In genomic region chr10:70479161-70479531, GRCh38 we compare ENCODE assay signal across 8 cellular contexts. TPM values are rescaled to one million over a fixed set of nuclear protein-coding genes. Genes with fewer than 3 reads are reported as not detected.
DNase-seq lines count a peak whose midpoint lies in the region; ATAC-seq and TF ChIP-seq lines count a peak whose summit lies in the region.

No MANE protein-coding gene starts in this region.

- H3K27ac ChIP-seq in right lobe of liver (peak overlapping the region in 2 of 3 donors; percentile 40 to 51), temporal lobe (ENCODE audit: low read depth, low read length) (peak overlapping the region; percentile 19)

- no peak for ATAC-seq in activated naive CD8-positive, alpha-beta T cell treated with anti-CD3 and anti-CD28 coated beads, Interleukin-2, amount 50 U/mL, for 24 hours
- ATAC-seq in right lobe of liver (no peak), HG02973 (IDR thresholded peaks at IDR 0.05; ENCODE audit: unreplicated experiment) (no peak), GM19395 (IDR thresholded peaks at IDR 0.05; ENCODE audit: unreplicated experiment) (no peak)

- no peaks in the 10 kb centered on the region for H3K36me3 Mint-ChIP-seq in T-helper 2 cell treated with Interferon-gamma antibody and Interleukin-4, amounts not matched to agents 5 μg/mL and 100 μg/mL, for 36 hours (ENCODE audit: low read depth)
- H3K36me3 Mint-ChIP-seq in activated naive CD8-positive, alpha-beta T cell treated with anti-CD3 and anti-CD28 coated beads, Interleukin-2, amount 50 U/mL, for 24 hours (ENCODE audit: low read depth): no peaks in the 10 kb centered on the region

- H3K9me3 ChIP-seq in right lobe of liver: no peaks in the 10 kb centered on the region

- peak overlapping the region; percentile 38 to 51 (median 41) for H3K4me3 ChIP-seq in right lobe of liver

- no peak for TF ChIP-seq CTCF in right lobe of liver (IDR thresholded peaks at IDR 0.05)

- no peak overlapping the region for H3K27ac Mint-ChIP-seq in T-helper 2 cell treated with Interferon-gamma antibody and Interleukin-4, amounts not matched to agents 5 μg/mL and 100 μg/mL, for 36 hours
- H3K27ac Mint-ChIP-seq in activated naive CD8-positive, alpha-beta T cell treated with anti-CD3 and anti-CD28 coated beads, Interleukin-2, amount 50 U/mL, for 24 hours: no peak overlapping the region

- peaks cover 28% of the 10 kb centered on the region for H3K4me1 Mint-ChIP-seq in T-helper 2 cell treated with Interferon-gamma antibody and Interleukin-4, amounts not matched to agents 5 μg/mL and 100 μg/mL, for 36 hours (ENCODE audit: low read depth)
- H3K4me1 Mint-ChIP-seq in activated naive CD8-positive, alpha-beta T cell treated with anti-CD3 and anti-CD28 coated beads, Interleukin-2, amount 50 U/mL, for 24 hours: peaks cover 49% of the 10 kb centered on the region

- H3K4me3 Mint-ChIP-seq in T-helper 2 cell treated with Interferon-gamma antibody and Interleukin-4, amounts not matched to agents 5 μg/mL and 100 μg/mL, for 36 hours: peak overlapping the region; percentile 69
- H3K4me3 Mint-ChIP-seq in activated naive CD8-positive, alpha-beta T cell treated with anti-CD3 and anti-CD28 coated beads, Interleukin-2, amount 50 U/mL, for 24 hours: peak overlapping the region; percentile 75

- no peak for TF ChIP-seq POLR2A in right lobe of liver (IDR thresholded peaks at IDR 0.05)

- no peaks in the 10 kb centered on the region for H3K9me3 Mint-ChIP-seq in T-helper 2 cell treated with Interferon-gamma antibody and Interleukin-4, amounts not matched to agents 5 μg/mL and 100 μg/mL, for 36 hours
- H3K9me3 Mint-ChIP-seq in activated naive CD8-positive, alpha-beta T cell treated with anti-CD3 and anti-CD28 coated beads, Interleukin-2, amount 50 U/mL, for 24 hours: no peaks in the 10 kb centered on the region

- no peaks in the 10 kb centered on the region for H3K27me3 ChIP-seq in right lobe of liver

- no peaks in the 10 kb centered on the region for H3K36me3 ChIP-seq in right lobe of liver

- H3K27me3 Mint-ChIP-seq in T-helper 2 cell treated with Interferon-gamma antibody and Interleukin-4, amounts not matched to agents 5 μg/mL and 100 μg/mL, for 36 hours (ENCODE audit: low read depth): peaks cover 51% of the 10 kb centered on the region
- peaks cover 15% of the 10 kb centered on the region for H3K27me3 Mint-ChIP-seq in activated naive CD8-positive, alpha-beta T cell treated with anti-CD3 and anti-CD28 coated beads, Interleukin-2, amount 50 U/mL, for 24 hours

- peaks cover 0 to 12% (median 0%) of the 10 kb centered on the region in 4 donors for H3K4me1 ChIP-seq in right lobe of liver

- 48% methylated on average over 6 of the region's 9 CpGs for WGBS in right lobe of liver (ENCODE audit: insufficient coverage, low coverage, low lambda C conversion rate, missing lambda C conversion rate)

- intact Hi-C loops in right lobe of liver (cut with DNase I): no loop called here

- DNase-seq in T-helper 2 cell treated with Interferon-gamma antibody and Interleukin-4, amounts not matched to agents 5 μg/mL and 100 μg/mL, for 36 hours (ENCODE audit: low spot score): no peak
- no peak for DNase-seq in T-helper 2 cell
- DNase-seq in activated naive CD8-positive, alpha-beta T cell treated with anti-CD3 and anti-CD28 coated beads, Interleukin-2, amount 50 U/mL, for 24 hours: no peak
- no peak for DNase-seq in right lobe of liver
- DNase-seq in hepatic stellate cell (ENCODE audit: low spot score): no peak

RNA-seq across cellular contexts. Expression of gene PALD1, which starts 0.6 kb away (rescaled TPM):
- total RNA-seq in right lobe of liver (1 to 10 TPM in 4 of 6 experiments, under 1 TPM in 2; 0.81 to 2.9 (median 1.3) TPM), temporal lobe (4.9 TPM)

RNA-seq across cellular contexts. Expression of gene NODAL, which starts 37.7 kb away (rescaled TPM):
- not detected for total RNA-seq in right lobe of liver
- 2.0 TPM for total RNA-seq in temporal lobe
